ENCODE assay signal across 26 cellular contexts in genomic region chr5:151002681-151003502, GRCh38. TPM values are rescaled to one million over a fixed set of nuclear protein-coding genes. Genes with fewer than 3 reads are reported as not detected.
A peak's percentile ranks its signal among the peaks of the same experiment; 100 is the strongest.
DNase-seq lines count a peak whose midpoint lies in the region; ATAC-seq and TF ChIP-seq lines count a peak whose summit lies in the region.
"Had no signal": no experiment of that assay in that cellular context is flagged by ENCODE, and none has a peak within 500 bp of the region (broad histone marks: within the 10 kb centered on the region; RNA-seq: fewer than 3 reads in every experiment).

No MANE protein-coding gene starts in this region.

- no peak overlapping the region for H3K4me2 ChIP-seq in neuronal stem cell (ENCODE audit: insufficient read depth, low read length, poor library complexity, severe bottlenecking)

- no peak overlapping the region for H2BK12ac ChIP-seq in neuronal stem cell (ENCODE audit: low read length)

- H4K91ac ChIP-seq in neuronal stem cell (ENCODE audit: low read depth, low read length, poor library complexity) = no peak overlapping the region

- no peak for TF ChIP-seq POLR2A in esophagus squamous epithelium (IDR thresholded peaks at IDR 0.05)
- no peak for TF ChIP-seq POLR2A in uterus (IDR thresholded peaks at IDR 0.05)

- no peaks in the 10 kb centered on the region for H3K79me1 ChIP-seq in neuronal stem cell (ENCODE audit: low read depth, low read length)

- H3K36me3 ChIP-seq in right atrium auricular region = no peaks in the 10 kb centered on the region
- H3K36me3 ChIP-seq in heart right ventricle = no peaks in the 10 kb centered on the region
- H3K36me3 ChIP-seq in esophagus squamous epithelium = no peaks in the 10 kb centered on the region
- H3K36me3 ChIP-seq in neuronal stem cell (replicated peaks in 1 of 2; ENCODE audit: control insufficient read depth in 2 of 2, insufficient read depth in 2 of 2, low read length in 2 of 2) = no peaks in the 10 kb centered on the region
- H3K36me3 ChIP-seq in uterus = no peaks in the 10 kb centered on the region
- H3K36me3 ChIP-seq: brain microvascular endothelial cell, gastrocnemius medialis, SJSA1 had no signal

- intact Hi-C loops in heart right ventricle (cut with DNase I) = loop anchor here (1.0 to 10.0 kb wide), 13 partner anchors 42 to 234 kb away; no protein-coding TSS in a partner anchor
- intact Hi-C loops in esophagus squamous epithelium (cut with DNase I) = loop anchor here (5.0 kb wide), 1 partner anchor 109 kb away; no protein-coding TSS in a partner anchor
- intact Hi-C loops in uterus (cut with DNase I; ENCODE audit: low total_unique reads) = no loop called here

- H3K18ac ChIP-seq in neuronal stem cell (ENCODE audit: low read length) = no peak overlapping the region

- ATAC-seq in heart right ventricle (no peak), HG03354 (IDR thresholded peaks at IDR 0.05; ENCODE audit: poor library complexity, severe bottlenecking, unreplicated experiment) (no peak)
- ATAC-seq: activated CD8-positive, alpha-beta T cell treated with anti-CD3 and anti-CD28 coated beads, Interleukin-2, amount 10 ng/mL, durations not matched to agents 7 days and 5 days; CD8-positive, alpha-beta T cell had no signal

- no peak overlapping the region for H3K14ac ChIP-seq in neuronal stem cell (ENCODE audit: low read length)

- no peak overlapping the region for H3K4ac ChIP-seq in neuronal stem cell (ENCODE audit: low read length)

- no peak overlapping the region for H2BK5ac ChIP-seq in neuronal stem cell (ENCODE audit: low read length)

- H3K27ac ChIP-seq in right atrium auricular region (peak overlapping the region; percentile 85 to 88), heart right ventricle (no peak overlapping the region), esophagus squamous epithelium (peak overlapping the region; percentile 28 to 87 (median 68)), neuronal stem cell (replicated peaks; ENCODE audit: low read length) (peak overlapping the region; percentile 4), uterus (peak overlapping the region; percentile 80 to 83)
- H3K27ac ChIP-seq: brain microvascular endothelial cell, SJSA1 had no signal

- H3K4me3 ChIP-seq in right atrium auricular region (no peak overlapping the region), heart right ventricle (no peak overlapping the region), esophagus squamous epithelium (no peak overlapping the region), neuronal stem cell (ENCODE audit: low read length in 2 of 2) (no peak overlapping the region), uterus (no peak overlapping the region)
- H3K4me3 ChIP-seq: gastrocnemius medialis, SJSA1 had no signal

- H2BK120ac ChIP-seq in neuronal stem cell (ENCODE audit: low read depth, low read length) = no peak overlapping the region

- peaks cover 0 to 56% of the 10 kb centered on the region in 2 donors for H3K4me1 ChIP-seq in right atrium auricular region
- peaks cover 16 to 49% (median 40%) of the 10 kb centered on the region in 9 donors for H3K4me1 ChIP-seq in heart right ventricle
- peaks cover 9 to 67% (median 33%) of the 10 kb centered on the region in 3 donors for H3K4me1 ChIP-seq in esophagus squamous epithelium
- H3K4me1 ChIP-seq in neuronal stem cell (ENCODE audit: control insufficient read depth in 2 of 2, insufficient read depth in 1 of 2, low read depth in 1 of 2, low read length in 2 of 2) = peaks cover 0 to 4% of the 10 kb centered on the region in 2 donors
- peaks cover 10 to 16% of the 10 kb centered on the region in 2 donors for H3K4me1 ChIP-seq in uterus
- H3K4me1 ChIP-seq: SJSA1 had no signal

- H3K9me3 ChIP-seq in right atrium auricular region = no peaks in the 10 kb centered on the region
- no peaks in the 10 kb centered on the region for H3K9me3 ChIP-seq in heart right ventricle
- H3K9me3 ChIP-seq in esophagus squamous epithelium = no peaks in the 10 kb centered on the region
- no peaks in the 10 kb centered on the region for H3K9me3 ChIP-seq in neuronal stem cell (replicated peaks in 1 of 2; ENCODE audit: control insufficient read depth in 2 of 2, insufficient read depth in 1 of 2, low read depth in 1 of 2, low read length in 2 of 2)
- H3K9me3 ChIP-seq in uterus = no peaks in the 10 kb centered on the region
- H3K9me3 ChIP-seq: gastrocnemius medialis, SJSA1 had no signal

- no peak overlapping the region for H2BK15ac ChIP-seq in neuronal stem cell (ENCODE audit: low read length)

- no peak overlapping the region for H4K8ac ChIP-seq in neuronal stem cell (ENCODE audit: low read depth, low read length)

- no peak for TF ChIP-seq CTCF in right atrium auricular region (IDR thresholded peaks at IDR 0.05)
- TF ChIP-seq CTCF in heart right ventricle (IDR thresholded peaks at IDR 0.05) = no peak
- TF ChIP-seq CTCF in esophagus squamous epithelium (IDR thresholded peaks at IDR 0.05) = no peak
- no peak for TF ChIP-seq CTCF in uterus (IDR thresholded peaks at IDR 0.05)

- DNase-seq in right atrium auricular region (ENCODE audit: low spot score) (peak; percentile 54), heart right ventricle (no peak), esophagus squamous epithelium (lab: John Stamatoyannopoulos, UW) (no peak), neuronal stem cell (ENCODE audit: low spot score) (no peak), uterus (no peak), germinal center (ENCODE audit: low spot score) (no peak), iPS-NIHi11 (ENCODE audit: low spot score) (no peak)
- DNase-seq: 8988T; activated CD4-positive, alpha-beta T cell treated with anti-CD3 and anti-CD28 coated beads for 1 hour; activated CD8-positive, alpha-beta T cell treated with anti-CD3 and anti-CD28 coated beads, Interleukin-2, amount 10 ng/mL, durations not matched to agents 7 days and 5 days; activated gamma-delta T cell treated with Interleukin-2 at 50 U/mL for 16 hours; activated T-cell treated with anti-CD3 and anti-CD28 coated beads, Interleukin-2, amount 50 U/mL, for 24 hours; CD8-positive, alpha-beta T cell; DMS 273 treated with DMSO at 0.1 percent for 48 hours; effector memory CD4-positive, alpha-beta T cell; kidney glomerular epithelial cell; naive B cell; stimulated activated CD4-positive, alpha-beta T cell treated with anti-CD3 and anti-CD28 coated beads, Interleukin-12 subunit alpha, Interleukin-12 subunit beta, amount 100 ng/mL, for 4 hours; stimulated activated CD4-positive, alpha-beta T cell treated with anti-CD3 and anti-CD28 coated beads, Interleukin-4, amount 100 ng/mL, for 4 hours; stimulated activated naive CD4-positive, alpha-beta T cell treated with Interleukin-2 at 50 U/mL for 16 hours; T-helper 1 cell had no signal

- no peak overlapping the region for H2AK5ac ChIP-seq in neuronal stem cell (ENCODE audit: low read depth, low read length)

- WGBS in heart right ventricle, 2 donors = 90 to 91% methylated on average over 9 of the region's 9 CpGs
- WGBS in esophagus squamous epithelium, 2 donors = 75 to 77% methylated on average over 9 of the region's 9 CpGs
- WGBS in neuronal stem cell (ENCODE audit: extremely low coverage in 2 of 2, insufficient read length in 2 of 2, insufficient replicate concordance in 1 of 2), 2 donors = no CpG with 5 or more reads among the region's 9 CpGs

- H2AFZ ChIP-seq in neuronal stem cell (ENCODE audit: low read length) = no peak overlapping the region

- no peak overlapping the region for H3K23ac ChIP-seq in neuronal stem cell (ENCODE audit: low read depth, low read length, poor library complexity)

- H3K9ac ChIP-seq in neuronal stem cell (ENCODE audit: low read depth, low read length, poor library complexity) = no peak overlapping the region

- H3K27me3 ChIP-seq in right atrium auricular region (no peaks in the 10 kb centered on the region), heart right ventricle (no peaks in the 10 kb centered on the region), esophagus squamous epithelium (no peaks in the 10 kb centered on the region), neuronal stem cell (ENCODE audit: control insufficient read depth in 3 of 3, insufficient read depth in 3 of 3, low read depth in 1 of 3, low read length in 3 of 3) (peaks cover 0 to 4% (median 0%) of the 10 kb centered on the region in 3 experiments), uterus (no peaks in the 10 kb centered on the region)
- H3K27me3 ChIP-seq: brain microvascular endothelial cell, gastrocnemius medialis, SJSA1 had no signal

RNA-seq across cellular contexts. Expression of gene GPX3, which starts 17.5 kb away (rescaled TPM):
- 1,000 to 10,000 TPM; 2,222 to 2,480 TPM for total RNA-seq in right atrium auricular region
- 100 to 1,000 TPM; 208 to 990 (median 601) TPM for total RNA-seq in heart right ventricle
- 1,000 to 10,000 TPM; 1,059 to 1,234 TPM for polyA plus RNA-seq in heart right ventricle
- 1,000 to 10,000 TPM in 1 of 4 donors, 100 to 1,000 TPM in 3; 166 to 1,028 (median 489) TPM for total RNA-seq in esophagus squamous epithelium
- polyA plus RNA-seq in neuronal stem cell (2013, experiment 1 of 2) = 17.7 TPM
- 16.6 TPM for polyA plus RNA-seq in neuronal stem cell (2013, experiment 2 of 2)
- total RNA-seq in uterus = 1,000 to 10,000 TPM in 1 of 4 donors, 100 to 1,000 TPM in 2, 1 to 10 TPM in 1; 5.7 to 1,241 (median 263) TPM
- total RNA-seq: activated CD8-positive, alpha-beta T cell treated with anti-CD3 and anti-CD28 coated beads, Interleukin-2, amount 10 ng/mL, durations not matched to agents 7 days and 5 days; CD8-positive, alpha-beta T cell; MCF 10A had no signal

Comparison
In these comparisons a context has a peak if more than half of its experiments do, and no peak if none do; other contexts are left out.
1. H3K27ac ChIP-seq: peak in right atrium auricular region (2 of 2), esophagus squamous epithelium (4 of 4), neuronal stem cell (single experiment) and uterus (2 of 2); none in heart right ventricle (0 of 10).